1 cellular context compared by ENCODE assay signal in genomic region chr7:45888185-45888992, GRCh38.
TF ChIP-seq lines count a peak whose summit lies in the region.

Gene IGFBP1, plus strand, starts transcription at chr7:45888488. Its CDS starts 165 bp downstream, at chr7:45888653.

TF ChIP-seq in H1, 55 proteins besides CTCF, POLR2A, EP300 and RAD21:
- TF ChIP-seq ATF2 (IDR thresholded peaks at IDR 0.05; ENCODE audit: low read length) (no peak), TAF7 (optimal IDR thresholded peaks at IDR 0.05; ENCODE audit: borderline replicate concordance, low read depth, low read length) (no peak), KDM4A (IDR thresholded peaks at IDR 0.05; ENCODE audit: low read depth, low read length, severe bottlenecking) (peak; percentile 72), FOSL1 (IDR thresholded peaks at IDR 0.05; ENCODE audit: insufficient read depth, low read depth, low read length) (no peak), MAX (IDR thresholded peaks at IDR 0.05) (peak; percentile 90), E2F6 (IDR thresholded peaks at IDR 0.05) (peak; percentile 80), PHF8 (conservative IDR thresholded peaks at IDR 0.05; ENCODE audit: low read depth, low read length) (no peak; the same call in 1 of the 2 replicates), SUZ12 (IDR thresholded peaks at IDR 0.05; ENCODE audit: low read length) (peak; percentile 80; the same call in 1 of the 2 replicates), POU5F1 (IDR thresholded peaks at IDR 0.05; ENCODE audit: low read depth, low read length) (no peak), CREB1 (IDR thresholded peaks at IDR 0.05) (no peak), CBX5 (IDR thresholded peaks at IDR 0.05; ENCODE audit: low read depth, low read length) (no peak), GABPA (IDR thresholded peaks at IDR 0.05; ENCODE audit: borderline replicate concordance, insufficient read depth, low read length) (0 out of 2 replicates have a peak, but pooled peaks have one; percentile 41), TCF12 (IDR thresholded peaks at IDR 0.05; ENCODE audit: low read depth, low read length) (no peak), EZH2 (IDR thresholded peaks at IDR 0.05; ENCODE audit: low read depth, low read length, severe bottlenecking) (peak; percentile 73), ASH2L (IDR thresholded peaks at IDR 0.05; ENCODE audit: low read length) (peak; percentile 22)
